In genomic region chr11:100739636-100740035, GRCh38 we compare ENCODE assay signal across 13 cellular contexts. TPM values are rescaled to one million over a fixed set of nuclear protein-coding genes. Genes with fewer than 3 reads are reported as not detected.
DNase-seq lines count a peak whose midpoint lies in the region; ATAC-seq and TF ChIP-seq lines count a peak whose summit lies in the region.
"Had no signal": no experiment of that assay in that cellular context is flagged by ENCODE, and none has a peak within 500 bp of the region (broad histone marks: within the 10 kb centered on the region; RNA-seq: fewer than 3 reads in every experiment).

No MANE protein-coding gene starts in this region.

- DNase-seq in AG08396 (ENCODE audit: low spot score) (peak; percentile 57), NCI-H460 (ENCODE audit: extremely low read depth, low read depth) (peak; percentile 9), fibroblast of mammary gland (ENCODE audit: low read depth) (peak; percentile 85), neural crest cell (ENCODE audit: low read depth, low spot score) (no peak), ecto neural progenitor cell (ENCODE audit: low spot score) (no peak)
- no peak for DNase-seq in activated naive CD4-positive, alpha-beta T cell treated with Interleukin-2 at 50 U/mL for 16 hours
- no peak for DNase-seq in activated CD8-positive, alpha-beta memory T cell treated with anti-CD3 and anti-CD28 coated beads for 24 hours
- DNase-seq: CD4-positive, alpha-beta memory T cell; colonic mucosa; NCI-H774 had no signal

- no peaks in the 10 kb centered on the region for H3K27me3 Mint-ChIP-seq in neural crest cell (ENCODE audit: low read depth)
- H3K27me3 Mint-ChIP-seq: CD4-positive, alpha-beta memory T cell; natural killer cell treated with Interleukin-12 subunit alpha and Interleukin-12 subunit beta and Interleukin-15 and Interleukin-18, amount 100 ng/mL, for 72 hours; stimulated activated naive CD8-positive, alpha-beta T cell treated with anti-CD3 and anti-CD28 coated beads, Interleukin-15, Interleukin-2, amounts not matched to agents 100 ng/mL and 50 ng/mL, for 24 hours had no signal

- no peak for ATAC-seq in GM19452 (IDR thresholded peaks at IDR 0.05; ENCODE audit: unreplicated experiment)
- ATAC-seq: natural killer cell treated with Interleukin-12 subunit alpha and Interleukin-12 subunit beta and Interleukin-15 and Interleukin-18, amount 100 ng/mL, for 72 hours had no signal

- H3K27ac Mint-ChIP-seq in neural crest cell (ENCODE audit: unreplicated experiment): peak overlapping the region; percentile 88
- H3K27ac Mint-ChIP-seq: CD4-positive, alpha-beta memory T cell; natural killer cell treated with Interleukin-12 subunit alpha and Interleukin-12 subunit beta and Interleukin-15 and Interleukin-18, amount 100 ng/mL, for 72 hours; stimulated activated naive CD8-positive, alpha-beta T cell treated with anti-CD3 and anti-CD28 coated beads, Interleukin-15, Interleukin-2, amounts not matched to agents 100 ng/mL and 50 ng/mL, for 24 hours had no signal

- H3K9me3 Mint-ChIP-seq in neural crest cell: peaks cover 2% of the 10 kb centered on the region
- H3K9me3 Mint-ChIP-seq: natural killer cell treated with Interleukin-12 subunit alpha and Interleukin-12 subunit beta and Interleukin-15 and Interleukin-18, amount 100 ng/mL, for 72 hours had no signal

- H3K36me3 Mint-ChIP-seq in neural crest cell (ENCODE audit: low read depth): no peaks in the 10 kb centered on the region
- H3K36me3 Mint-ChIP-seq: CD4-positive, alpha-beta memory T cell; natural killer cell treated with Interleukin-12 subunit alpha and Interleukin-12 subunit beta and Interleukin-15 and Interleukin-18, amount 100 ng/mL, for 72 hours had no signal

- TF ChIP-seq CTCF in fibroblast of mammary gland (conservative IDR thresholded peaks at IDR 0.05; ENCODE audit: control insufficient read depth, insufficient read depth, low read depth, low read length) (no peak), neural crest cell (conservative IDR thresholded peaks at IDR 0.05) (no peak)

- H3K4me3 ChIP-seq in fibroblast of mammary gland (ENCODE audit: control insufficient read depth, low read depth, low read length): no peak overlapping the region
- H3K4me3 ChIP-seq: colonic mucosa had no signal

- H3K4me3 Mint-ChIP-seq in neural crest cell: peak overlapping the region; percentile 61
- H3K4me3 Mint-ChIP-seq: CD4-positive, alpha-beta memory T cell; natural killer cell treated with Interleukin-12 subunit alpha and Interleukin-12 subunit beta and Interleukin-15 and Interleukin-18, amount 100 ng/mL, for 72 hours; stimulated activated naive CD8-positive, alpha-beta T cell treated with anti-CD3 and anti-CD28 coated beads, Interleukin-15, Interleukin-2, amounts not matched to agents 100 ng/mL and 50 ng/mL, for 24 hours had no signal

- H3K4me1 Mint-ChIP-seq in neural crest cell: peaks cover 54% of the 10 kb centered on the region
- H3K4me1 Mint-ChIP-seq: CD4-positive, alpha-beta memory T cell had no signal

RNA-seq across cellular contexts. Expression of gene ARHGAP42, which starts 52.5 kb away (rescaled TPM):
- 5.6 and 6.4 TPM in 2 replicates for total RNA-seq in NCI-H460 (2014; rRNA removed; shearing (Covaris generic))
- polyA plus RNA-seq in NCI-H460 (2014; cell fraction: nucleus; rRNA removed): 2.3 and 7.5 TPM in 2 replicates
- total RNA-seq in neural crest cell: 21.6 and 22.6 TPM in 2 replicates
- total RNA-seq: CD4-positive, alpha-beta memory T cell had no signal
- polyA plus RNA-seq: CD4-positive, alpha-beta memory T cell had no signal

Comparison
In these comparisons a context has a peak if more than half of its experiments do, and no peak if none do; other contexts are left out.
1. DNase-seq: peak in AG08396 (single experiment), NCI-H460 (single experiment) and fibroblast of mammary gland (single experiment); none in neural crest cell (single experiment), activated naive CD4-positive, alpha-beta T cell treated with Interleukin-2 at 50 U/mL for 16 hours (single experiment), activated CD8-positive, alpha-beta memory T cell treated with anti-CD3 and anti-CD28 coated beads for 24 hours (single experiment) and ecto neural progenitor cell (single experiment).